25 cellular contexts compared by ENCODE assay signal in genomic region chr11:110582728-110583432, GRCh38.
"Had no signal": no experiment of that assay in that cellular context is flagged by ENCODE, and none has a peak within 500 bp of the region (broad histone marks: within the 10 kb centered on the region; RNA-seq: fewer than 3 reads in every experiment).

No MANE protein-coding gene starts in this region.

- H3K4me1 ChIP-seq: heart left ventricle, left lung, stomach, suprapubic skin, tibial artery had no signal

- H3K27me3 ChIP-seq: brain microvascular endothelial cell, heart left ventricle, left lung, ovary, stomach, suprapubic skin, tibial artery had no signal

- DNase-seq: activated CD4-positive, alpha-beta memory T cell treated with anti-CD3 and anti-CD28 coated beads for 36 hours; activated CD4-positive, alpha-beta T cell treated with anti-CD3 and anti-CD28 coated beads, Interleukin-2, amount 10 ng/mL, durations not matched to agents 24 days and 14 days; activated CD4-positive, CD25-positive, alpha-beta regulatory T cell treated with anti-CD3 and anti-CD28 coated beads, Interleukin-2, amount 50 U/mL, for 72 hours; activated CD8-positive, alpha-beta memory T cell treated with anti-CD3 and anti-CD28 coated beads, Interleukin-2, amount 50 U/mL, for 4 hours; activated gamma-delta T cell; activated naive CD4-positive, alpha-beta T cell treated with anti-CD3 and anti-CD28 coated beads, Interleukin-2, amount 10 ng/mL, durations not matched to agents 7 days and 5 days; activated naive CD8-positive, alpha-beta T cell treated with anti-CD3 and anti-CD28 coated beads, Interleukin-2, amount 10 ng/mL, durations not matched to agents 7 days and 5 days; activated T-cell treated with anti-CD3 and anti-CD28 coated beads, Interleukin-2, amount 50 U/mL, for 1 hour; brain microvascular endothelial cell; central memory CD4-positive, alpha-beta T cell; heart left ventricle; kidney glomerular epithelial cell; left lung; naive B cell; nephron progenitor cell; ovary; stimulated activated naive B cell treated with anti-CD40 and anti-IgM and Interleukin-4, amounts not matched to agents 10 μg/mL and 1 μg/mL and 100 μg/mL, for 72 hours; stomach; T-helper 1 cell; tibial artery; WERI-Rb-1 had no signal

- H3K4me3 ChIP-seq: heart left ventricle, left lung, lung, ovary, skin epidermis, stomach, suprapubic skin, tibial artery had no signal

- H3K36me3 ChIP-seq: brain microvascular endothelial cell, heart left ventricle, ovary, WERI-Rb-1 had no signal

- H3K27ac ChIP-seq: brain microvascular endothelial cell, heart left ventricle, left lung, ovary, skin epidermis, stomach, suprapubic skin, tibial artery, WERI-Rb-1 had no signal

- H3K9me3 ChIP-seq: heart left ventricle, left lung, ovary, stomach, suprapubic skin, tibial artery had no signal

- ATAC-seq: heart left ventricle; left lung; sciatic nerve; stimulated activated naive B cell treated with anti-CD40 and anti-IgM and Interleukin-4, amounts not matched to agents 10 μg/mL and 1 μg/mL and 100 μg/mL, for 72 hours had no signal
